ENCODE assay signal across 8 cellular contexts in the genomic region with DNA sequence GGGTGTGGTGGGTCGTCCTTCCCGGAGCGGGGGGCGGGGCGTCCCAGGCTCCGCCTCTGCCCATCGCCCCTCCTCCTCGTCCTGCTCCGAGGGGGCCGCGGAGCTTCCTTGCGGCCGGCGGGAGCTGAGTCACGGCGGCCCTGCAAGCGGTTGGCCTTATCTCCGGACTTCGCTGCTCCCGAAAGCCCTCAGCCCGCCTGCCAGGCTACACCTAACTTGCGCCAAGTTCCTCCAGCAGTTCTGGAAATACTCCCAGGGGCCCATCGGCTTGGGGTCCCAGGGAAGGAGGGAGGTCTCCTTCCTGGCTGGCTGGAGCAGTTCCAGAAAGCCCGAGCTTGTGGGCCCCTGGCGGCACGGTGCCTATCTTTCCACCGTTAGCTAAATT. TPM values are rescaled to one million over a fixed set of nuclear protein-coding genes. Genes with fewer than 3 reads are reported as not detected.
DNase-seq lines count a peak whose midpoint lies in the region; ATAC-seq and TF ChIP-seq lines count a peak whose summit lies in the region.

No MANE protein-coding gene starts in this region.

- peak; percentile 96 for DNase-seq in Calu3
- DNase-seq in HS-5 (ENCODE audit: low read depth) = peak; percentile 56
- peak; percentile 94 for DNase-seq in RWPE2 (ENCODE audit: low spot score)
- peak; percentile 37 for DNase-seq in activated naive CD4-positive, alpha-beta T cell treated with anti-CD3 and anti-CD28 coated beads, Interleukin-2, amount 50 U/mL, for 16 hours
- peak; percentile 78 for DNase-seq in germinal center (ENCODE audit: low spot score)
- peak in 48 of 56 donors; percentile 9 to 88 (median 49) for DNase-seq in nucleus accumbens (lab: John Stamatoyannopoulos, UW)
- peak; percentile 83 to 85 for DNase-seq in tibial nerve (ENCODE audit: low spot score in 2 of 2)

- H3K27me3 ChIP-seq in RWPE2 (ENCODE audit: insufficient read depth, poor library complexity, severe bottlenecking) = no peaks in the 10 kb centered on the region
- H3K27me3 ChIP-seq in tibial nerve = no peaks in the 10 kb centered on the region

- H3K4me1 ChIP-seq in RWPE2 (ENCODE audit: insufficient read depth, poor library complexity, severe bottlenecking) (peaks cover 14% of the 10 kb centered on the region), tibial nerve (peaks cover 0 to 38% (median 15%) of the 10 kb centered on the region in 4 donors)

- TF ChIP-seq CTCF in Calu3 (IDR thresholded peaks at IDR 0.05; ENCODE audit: unreplicated experiment) (no peak), RWPE2 (IDR thresholded peaks at IDR 0.05; ENCODE audit: poor library complexity, severe bottlenecking) (no peak), tibial nerve (IDR thresholded peaks at IDR 0.05) (no peak)

- intact Hi-C loops in Calu3 (cut with micrococcal nuclease; ENCODE audit: unreplicated experiment) = loop anchor here (2.0 kb wide), 1 partner anchor 43 kb away; no protein-coding TSS in a partner anchor

- H3K4me1 Mint-ChIP-seq in Calu3 (ENCODE audit: low read depth, unreplicated experiment) = peaks cover 11% of the 10 kb centered on the region

- peak overlapping the region; percentile 49 for H3K27ac Mint-ChIP-seq in Calu3 (ENCODE audit: unreplicated experiment)

- BruUV-seq in Calu3 (replicated peaks; lab: Mats Ljungman, UMichigan) = no TSS peak

- H3K27ac ChIP-seq in RWPE2 (ENCODE audit: poor library complexity, severe bottlenecking) (peak overlapping the region; percentile 96), tibial nerve (peak overlapping the region; percentile 90 to 99 (median 96))

- H3K4me3 Mint-ChIP-seq in Calu3 (ENCODE audit: low read depth, unreplicated experiment) = peak overlapping the region; percentile 61

- TF ChIP-seq EP300 in tibial nerve (IDR thresholded peaks at IDR 0.05) = peak in 1 of 2 donors; percentile 77

- 0% methylated on average over 12 to 24 of the region's 27 CpGs for WGBS in tibial nerve, 2 donors

- peak in 1 of 2 donors; percentile 75 for TF ChIP-seq POLR2A in tibial nerve (IDR thresholded peaks at IDR 0.05)

- no peaks in the 10 kb centered on the region for H3K9me3 ChIP-seq in RWPE2 (ENCODE audit: severe bottlenecking)
- no peaks in the 10 kb centered on the region for H3K9me3 ChIP-seq in tibial nerve

- H3K4me3 ChIP-seq in RWPE2 (ENCODE audit: severe bottlenecking) (peak overlapping the region; percentile 28), tibial nerve (peak overlapping the region; percentile 38 to 59 (median 50))

- H3K27me3 Mint-ChIP-seq in Calu3 (ENCODE audit: unreplicated experiment) = no peaks in the 10 kb centered on the region

- H3K36me3 ChIP-seq in RWPE2 (ENCODE audit: low read depth) = no peaks in the 10 kb centered on the region
- H3K36me3 ChIP-seq in tibial nerve = no peaks in the 10 kb centered on the region

- CTCF ChIA-PET in Calu3 (lab: Charles Lee) = interaction anchor here (0.6 to 2.4 kb wide), 15 partner anchors 14 to 183 kb away, joined by 3 to 16 read pairs (median 8); partner anchors contain the start of genes CDKN2AIPNL, JADE2 and SEC24A

- no peaks in the 10 kb centered on the region for H3K9me3 Mint-ChIP-seq in Calu3 (ENCODE audit: low read depth, unreplicated experiment)

- H3K36me3 Mint-ChIP-seq in Calu3 (ENCODE audit: insufficient read depth, unreplicated experiment) = peaks cover 12% of the 10 kb centered on the region

- ATAC-seq in GM19467 (IDR thresholded peaks at IDR 0.05; ENCODE audit: unreplicated experiment) (peak; percentile 70), RWPE2 (ENCODE audit: low read depth) (peak; percentile 71)

RNA-seq across cellular contexts. Expression of gene CDKN2AIPNL, which starts 54.2 kb away (rescaled TPM):
- 43.7 and 51.6 TPM in 2 replicates for total RNA-seq in Calu3 (2022)
- 10 to 100 TPM; 13.9 to 37.6 (median 18.5) TPM for total RNA-seq in tibial nerve

RNA-seq across cellular contexts. Expression of gene JADE2, which starts 59.6 kb away (rescaled TPM):
- 93.4 and 128 TPM in 2 replicates for total RNA-seq in Calu3 (2022)
- total RNA-seq in tibial nerve = 10 to 100 TPM; 58.8 to 90.6 (median 73.9) TPM

Comparison
In these comparisons a context has a peak if more than half of its experiments do, and no peak if none do; other contexts are left out.
1. Peak in every context shown above with its lines: DNase-seq, ATAC-seq, H3K4me3 ChIP-seq and H3K27ac ChIP-seq.
2. DNase-seq: peak in every context shown above with its lines; median percentile 96 in Calu3; 94 in RWPE2; 84 in tibial nerve; 78 in germinal center; 56 in HS-5; 49 in nucleus accumbens; 37 in activated naive CD4-positive, alpha-beta T cell treated with anti-CD3 and anti-CD28 coated beads, Interleukin-2, amount 50 U/mL, for 16 hours.